ENCODE assay signal across 1 cellular context in the genomic region with DNA sequence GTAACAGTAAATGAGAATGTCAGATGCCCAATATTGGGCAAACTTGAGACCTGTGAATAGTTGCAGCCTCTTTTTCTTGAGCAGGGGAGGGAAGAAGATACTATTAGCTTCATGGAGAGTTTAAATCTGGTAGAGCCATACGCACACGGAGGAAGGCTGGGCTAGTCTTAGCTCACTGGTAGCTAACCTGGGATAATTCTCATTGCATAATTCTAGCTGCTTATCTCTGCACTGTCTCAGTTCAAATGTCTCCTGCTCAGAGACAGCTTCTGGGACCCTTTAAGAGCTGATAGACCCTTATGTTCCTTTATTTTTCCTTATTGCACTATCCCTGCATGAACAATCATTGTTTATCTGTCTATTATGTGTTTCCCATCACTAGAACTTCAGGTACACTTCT.
TF ChIP-seq lines count a peak whose summit lies in the region.

No MANE protein-coding gene starts in this region.

TF ChIP-seq in H1, 55 proteins besides CTCF, POLR2A, EP300 and RAD21 (continued from another document):
- TF ChIP-seq RFX5 (IDR thresholded peaks at IDR 0.05; ENCODE audit: borderline replicate concordance, low read depth, low read length), result no peak
- no peak for TF ChIP-seq ASH2L (IDR thresholded peaks at IDR 0.05; ENCODE audit: low read length)
- TF ChIP-seq KDM1A (IDR thresholded peaks at IDR 0.05; ENCODE audit: borderline replicate concordance, low read length), result no peak
- TF ChIP-seq, protein P1, sequence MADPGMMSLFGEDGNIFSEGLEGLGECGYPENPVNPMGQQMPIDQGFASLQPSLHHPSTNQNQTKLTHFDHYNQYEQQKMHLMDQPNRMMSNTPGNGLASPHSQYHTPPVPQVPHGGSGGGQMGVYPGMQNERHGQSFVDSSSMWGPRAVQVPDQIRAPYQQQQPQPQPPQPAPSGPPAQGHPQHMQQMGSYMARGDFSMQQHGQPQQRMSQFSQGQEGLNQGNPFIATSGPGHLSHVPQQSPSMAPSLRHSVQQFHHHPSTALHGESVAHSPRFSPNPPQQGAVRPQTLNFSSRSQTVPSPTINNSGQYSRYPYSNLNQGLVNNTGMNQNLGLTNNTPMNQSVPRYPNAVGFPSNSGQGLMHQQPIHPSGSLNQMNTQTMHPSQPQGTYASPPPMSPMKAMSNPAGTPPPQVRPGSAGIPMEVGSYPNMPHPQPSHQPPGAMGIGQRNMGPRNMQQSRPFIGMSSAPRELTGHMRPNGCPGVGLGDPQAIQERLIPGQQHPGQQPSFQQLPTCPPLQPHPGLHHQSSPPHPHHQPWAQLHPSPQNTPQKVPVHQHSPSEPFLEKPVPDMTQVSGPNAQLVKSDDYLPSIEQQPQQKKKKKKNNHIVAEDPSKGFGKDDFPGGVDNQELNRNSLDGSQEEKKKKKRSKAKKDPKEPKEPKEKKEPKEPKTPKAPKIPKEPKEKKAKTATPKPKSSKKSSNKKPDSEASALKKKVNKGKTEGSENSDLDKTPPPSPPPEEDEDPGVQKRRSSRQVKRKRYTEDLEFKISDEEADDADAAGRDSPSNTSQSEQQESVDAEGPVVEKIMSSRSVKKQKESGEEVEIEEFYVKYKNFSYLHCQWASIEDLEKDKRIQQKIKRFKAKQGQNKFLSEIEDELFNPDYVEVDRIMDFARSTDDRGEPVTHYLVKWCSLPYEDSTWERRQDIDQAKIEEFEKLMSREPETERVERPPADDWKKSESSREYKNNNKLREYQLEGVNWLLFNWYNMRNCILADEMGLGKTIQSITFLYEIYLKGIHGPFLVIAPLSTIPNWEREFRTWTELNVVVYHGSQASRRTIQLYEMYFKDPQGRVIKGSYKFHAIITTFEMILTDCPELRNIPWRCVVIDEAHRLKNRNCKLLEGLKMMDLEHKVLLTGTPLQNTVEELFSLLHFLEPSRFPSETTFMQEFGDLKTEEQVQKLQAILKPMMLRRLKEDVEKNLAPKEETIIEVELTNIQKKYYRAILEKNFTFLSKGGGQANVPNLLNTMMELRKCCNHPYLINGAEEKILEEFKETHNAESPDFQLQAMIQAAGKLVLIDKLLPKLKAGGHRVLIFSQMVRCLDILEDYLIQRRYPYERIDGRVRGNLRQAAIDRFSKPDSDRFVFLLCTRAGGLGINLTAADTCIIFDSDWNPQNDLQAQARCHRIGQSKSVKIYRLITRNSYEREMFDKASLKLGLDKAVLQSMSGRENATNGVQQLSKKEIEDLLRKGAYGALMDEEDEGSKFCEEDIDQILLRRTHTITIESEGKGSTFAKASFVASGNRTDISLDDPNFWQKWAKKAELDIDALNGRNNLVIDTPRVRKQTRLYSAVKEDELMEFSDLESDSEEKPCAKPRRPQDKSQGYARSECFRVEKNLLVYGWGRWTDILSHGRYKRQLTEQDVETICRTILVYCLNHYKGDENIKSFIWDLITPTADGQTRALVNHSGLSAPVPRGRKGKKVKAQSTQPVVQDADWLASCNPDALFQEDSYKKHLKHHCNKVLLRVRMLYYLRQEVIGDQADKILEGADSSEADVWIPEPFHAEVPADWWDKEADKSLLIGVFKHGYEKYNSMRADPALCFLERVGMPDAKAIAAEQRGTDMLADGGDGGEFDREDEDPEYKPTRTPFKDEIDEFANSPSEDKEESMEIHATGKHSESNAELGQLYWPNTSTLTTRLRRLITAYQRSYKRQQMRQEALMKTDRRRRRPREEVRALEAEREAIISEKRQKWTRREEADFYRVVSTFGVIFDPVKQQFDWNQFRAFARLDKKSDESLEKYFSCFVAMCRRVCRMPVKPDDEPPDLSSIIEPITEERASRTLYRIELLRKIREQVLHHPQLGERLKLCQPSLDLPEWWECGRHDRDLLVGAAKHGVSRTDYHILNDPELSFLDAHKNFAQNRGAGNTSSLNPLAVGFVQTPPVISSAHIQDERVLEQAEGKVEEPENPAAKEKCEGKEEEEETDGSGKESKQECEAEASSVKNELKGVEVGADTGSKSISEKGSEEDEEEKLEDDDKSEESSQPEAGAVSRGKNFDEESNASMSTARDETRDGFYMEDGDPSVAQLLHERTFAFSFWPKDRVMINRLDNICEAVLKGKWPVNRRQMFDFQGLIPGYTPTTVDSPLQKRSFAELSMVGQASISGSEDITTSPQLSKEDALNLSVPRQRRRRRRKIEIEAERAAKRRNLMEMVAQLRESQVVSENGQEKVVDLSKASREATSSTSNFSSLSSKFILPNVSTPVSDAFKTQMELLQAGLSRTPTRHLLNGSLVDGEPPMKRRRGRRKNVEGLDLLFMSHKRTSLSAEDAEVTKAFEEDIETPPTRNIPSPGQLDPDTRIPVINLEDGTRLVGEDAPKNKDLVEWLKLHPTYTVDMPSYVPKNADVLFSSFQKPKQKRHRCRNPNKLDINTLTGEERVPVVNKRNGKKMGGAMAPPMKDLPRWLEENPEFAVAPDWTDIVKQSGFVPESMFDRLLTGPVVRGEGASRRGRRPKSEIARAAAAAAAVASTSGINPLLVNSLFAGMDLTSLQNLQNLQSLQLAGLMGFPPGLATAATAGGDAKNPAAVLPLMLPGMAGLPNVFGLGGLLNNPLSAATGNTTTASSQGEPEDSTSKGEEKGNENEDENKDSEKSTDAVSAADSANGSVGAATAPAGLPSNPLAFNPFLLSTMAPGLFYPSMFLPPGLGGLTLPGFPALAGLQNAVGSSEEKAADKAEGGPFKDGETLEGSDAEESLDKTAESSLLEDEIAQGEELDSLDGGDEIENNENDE (IDR thresholded peaks at IDR 0.05; ENCODE audit: insufficient replicate concordance, low read length), result no peak
- TF ChIP-seq CTBP2 (IDR thresholded peaks at IDR 0.05; ENCODE audit: borderline replicate concordance, insufficient read depth, insufficient read length, low read length), result no peak
- no peak for TF ChIP-seq SAP30 (IDR thresholded peaks at IDR 0.05; ENCODE audit: insufficient read depth, insufficient replicate concordance, low read length)
- TF ChIP-seq KDM4A (IDR thresholded peaks at IDR 0.05; ENCODE audit: low read depth, low read length, severe bottlenecking), result no peak
- TF ChIP-seq PHF8 (conservative IDR thresholded peaks at IDR 0.05; ENCODE audit: low read depth, low read length), result no peak
- TF ChIP-seq JUND (IDR thresholded peaks at IDR 0.05; ENCODE audit: low read length), result no peak
- TF ChIP-seq GABPA (IDR thresholded peaks at IDR 0.05; ENCODE audit: borderline replicate concordance, insufficient read depth, low read length), result no peak
- no peak for TF ChIP-seq HDAC2 (IDR thresholded peaks at IDR 0.05; ENCODE audit: borderline replicate concordance in 1 of 2, low read depth in 2 of 2, low read length in 2 of 2)
- TF ChIP-seq, protein P2, sequence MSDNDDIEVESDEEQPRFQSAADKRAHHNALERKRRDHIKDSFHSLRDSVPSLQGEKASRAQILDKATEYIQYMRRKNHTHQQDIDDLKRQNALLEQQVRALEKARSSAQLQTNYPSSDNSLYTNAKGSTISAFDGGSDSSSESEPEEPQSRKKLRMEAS (IDR thresholded peaks at IDR 0.05), result no peak
